ENCODE assay signal across 9 cellular contexts in the genomic region with DNA sequence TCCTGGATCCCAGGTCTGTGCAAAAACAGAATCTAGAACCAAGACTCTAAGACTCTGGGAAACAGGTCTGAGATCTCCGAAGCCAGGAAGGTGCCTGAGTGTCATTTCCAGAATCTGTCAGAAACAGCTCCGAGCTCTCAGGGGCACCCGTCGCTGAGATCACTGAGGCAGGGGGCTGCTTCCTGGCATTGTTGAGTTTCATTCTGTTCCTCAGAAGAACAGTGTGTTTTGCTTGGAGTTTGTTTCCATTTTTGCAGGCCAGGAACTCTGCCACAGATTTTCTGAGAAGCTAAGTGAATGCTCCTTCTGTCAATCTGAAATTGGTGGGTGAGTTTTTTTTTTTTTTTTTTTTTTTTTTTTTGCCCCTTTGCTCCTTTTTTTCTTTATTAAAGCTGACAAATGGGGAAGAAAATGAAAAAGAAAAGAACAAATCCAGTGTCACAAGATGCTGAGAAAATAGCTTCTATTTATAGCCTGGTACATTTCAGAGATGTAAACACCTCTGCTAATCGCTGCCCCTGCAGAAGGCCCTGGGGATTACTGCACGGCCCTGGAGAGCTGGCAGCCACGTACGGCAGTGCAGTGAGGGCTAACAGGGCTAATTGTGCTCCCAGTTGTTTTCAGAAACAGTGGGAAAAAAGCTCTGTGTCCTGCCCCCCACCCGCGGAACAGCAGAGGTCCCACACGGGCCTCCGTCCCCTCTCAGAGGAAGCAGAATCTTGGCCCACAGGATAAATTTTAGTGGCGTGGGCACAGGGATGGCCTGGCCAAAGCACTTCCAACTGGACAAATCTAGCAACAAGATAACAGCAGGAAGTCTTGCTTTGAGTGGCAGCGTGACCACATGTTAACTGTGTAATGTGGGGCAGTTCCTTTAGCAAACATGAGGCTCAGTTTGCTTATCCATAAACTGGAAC.
DNase-seq lines count a peak whose midpoint lies in the region; ATAC-seq and TF ChIP-seq lines count a peak whose summit lies in the region.
"Had no signal": no experiment of that assay in that cellular context is flagged by ENCODE, and none has a peak within 500 bp of the region (broad histone marks: within the 10 kb centered on the region; RNA-seq: fewer than 3 reads in every experiment).

No MANE protein-coding gene starts in this region.

- H3K9me2 ChIP-seq in PC-9 (ENCODE audit: insufficient read depth): no peaks in the 10 kb centered on the region

- H3K36me3 ChIP-seq in right atrium auricular region (no peaks in the 10 kb centered on the region), thoracic aorta (no peaks in the 10 kb centered on the region), PC-9 (ENCODE audit: low read depth) (no peaks in the 10 kb centered on the region)

- intact Hi-C loops in PC-9 (cut with micrococcal nuclease; ENCODE audit: unreplicated experiment): no loop called here

- H3K4me1 ChIP-seq in right atrium auricular region: peaks cover 0 to 22% of the 10 kb centered on the region in 2 donors
- peaks cover 20 to 40% of the 10 kb centered on the region in 2 donors for H3K4me1 ChIP-seq in thoracic aorta (ENCODE audit: control insufficient read depth in 1 of 2, low read depth in 2 of 2)
- H3K4me1 ChIP-seq in PC-9 (replicated peaks; ENCODE audit: insufficient read depth): no peaks in the 10 kb centered on the region

- DNase-seq in DMS 273 (lab: John Stamatoyannopoulos, UW; ENCODE audit: unreplicated experiment) (peak; percentile 3), DMS 273 treated with DMSO at 0.1 percent for 48 hours (lab: John Stamatoyannopoulos, UW) (no peak), amniotic epithelial cell (ENCODE audit: low read depth) (peak; percentile 91), right atrium auricular region (ENCODE audit: low spot score) (no peak), thoracic aorta (ENCODE audit: low spot score) (peak; percentile 22), PC-9 (no peak)

- H3K4me3 ChIP-seq in right atrium auricular region (peak overlapping the region in 1 of 2 donors; percentile 9), thoracic aorta (peak overlapping the region; percentile 49), PC-9 (no peak overlapping the region)

- no peak overlapping the region for H2AFZ ChIP-seq in PC-9

- H3K27me3 ChIP-seq in right atrium auricular region: no peaks in the 10 kb centered on the region
- H3K27me3 ChIP-seq in thoracic aorta (replicated peaks; ENCODE audit: insufficient read depth): no peaks in the 10 kb centered on the region
- no peaks in the 10 kb centered on the region for H3K27me3 ChIP-seq in PC-9 (ENCODE audit: insufficient read depth, low read depth)

- POLR2A ChIA-PET in PC-9 (lab: Charles Lee; ENCODE audit: unreplicated experiment): no interaction called here

- no peaks in the 10 kb centered on the region for H4K20me1 ChIP-seq in PC-9 (ENCODE audit: insufficient read depth)

- CTCF ChIA-PET in PC-9 (lab: Charles Lee): no interaction called here

- H3K4me2 ChIP-seq in PC-9: no peak overlapping the region

- TF ChIP-seq CTCF in right atrium auricular region (IDR thresholded peaks at IDR 0.05) (no peak), thoracic aorta (IDR thresholded peaks at IDR 0.05) (no peak), PC-9 (conservative IDR thresholded peaks at IDR 0.05) (no peak)

- no peaks in the 10 kb centered on the region for H3K79me2 ChIP-seq in PC-9 (ENCODE audit: low read depth)

- H3K27ac ChIP-seq in right atrium auricular region (peak overlapping the region; percentile 77 to 83), thoracic aorta (peak overlapping the region; percentile 89 to 94), PC-9 (no peak overlapping the region)
- H3K27ac ChIP-seq: 22Rv1 had no signal

- no TSS peak for BruUV-seq in PC-9 (replicated peaks; lab: Mats Ljungman, UMichigan)

- H3K9me3 ChIP-seq in right atrium auricular region: no peaks in the 10 kb centered on the region
- H3K9me3 ChIP-seq in thoracic aorta: no peaks in the 10 kb centered on the region
- no peaks in the 10 kb centered on the region for H3K9me3 ChIP-seq in PC-9 (ENCODE audit: insufficient read depth, low read depth)

- ATAC-seq in thoracic aorta (ENCODE audit: insufficient number of reproducible peaks, low FRiP score, low read depth) (peak; percentile 64), HG02571 (IDR thresholded peaks at IDR 0.05; ENCODE audit: unreplicated experiment) (no peak), HG03025 (IDR thresholded peaks at IDR 0.05; ENCODE audit: low FRiP score, unreplicated experiment) (no peak)

- no peaks in the 10 kb centered on the region for H3F3A ChIP-seq in PC-9 (ENCODE audit: insufficient read depth, low read depth)

Comparison
In these comparisons a context has a peak if more than half of its experiments do, and no peak if none do; other contexts are left out.
1. DNase-seq: peak in DMS 273 (single experiment), amniotic epithelial cell (single experiment) and thoracic aorta (single experiment); none in DMS 273 treated with DMSO at 0.1 percent for 48 hours (single experiment), right atrium auricular region (single experiment) and PC-9 (0 of 2).